ENCODE assay signal across 14 cellular contexts in genomic region chr2:101921319-101921960, GRCh38.
A peak's percentile ranks its signal among the peaks of the same experiment; 100 is the strongest.
DNase-seq lines count a peak whose midpoint lies in the region; ATAC-seq lines count a peak whose summit lies in the region.
"Had no signal": no experiment of that assay in that cellular context is flagged by ENCODE, and none has a peak within 500 bp of the region (broad histone marks: within the 10 kb centered on the region; RNA-seq: fewer than 3 reads in every experiment).

No MANE protein-coding gene starts in this region.

- H3K4me3 Mint-ChIP-seq in stimulated activated naive CD8-positive, alpha-beta T cell treated with anti-CD3 and anti-CD28 coated beads, Interleukin-15, amount 100 ng/mL, for 72 hours = no peak overlapping the region
- H3K4me3 Mint-ChIP-seq: activated naive CD4-positive, alpha-beta T cell treated with anti-CD3 and anti-CD28 coated beads, Interleukin-2, amount 10 ng/mL, durations not matched to agents 7 days and 5 days had no signal

- peak; percentile 46 for ATAC-seq in stimulated activated naive CD8-positive, alpha-beta T cell treated with anti-CD3 and anti-CD28 coated beads, Interleukin-15, Interleukin-2, amounts not matched to agents 100 U/mL and 50 U/mL, for 24 hours
- no peak for ATAC-seq in stimulated activated naive CD8-positive, alpha-beta T cell treated with anti-CD3 and anti-CD28 coated beads, Interleukin-15, amount 100 ng/mL, for 72 hours
- ATAC-seq in left colon (peak; percentile 36), HG03045 (IDR thresholded peaks at IDR 0.05; ENCODE audit: unreplicated experiment) (no peak)

- peaks cover 26 to 35% of the 10 kb centered on the region in 2 donors for H3K9me3 Mint-ChIP-seq in stimulated activated naive CD8-positive, alpha-beta T cell treated with anti-CD3 and anti-CD28 coated beads, Interleukin-15, amount 100 ng/mL, for 72 hours

- intact Hi-C loops in left colon (cut with DNase I, micrococcal nuclease) = no loop called here

- H3K27me3 Mint-ChIP-seq in stimulated activated naive CD8-positive, alpha-beta T cell treated with anti-CD3 and anti-CD28 coated beads, Interleukin-15, amount 100 ng/mL, for 72 hours = peaks cover 7% of the 10 kb centered on the region

- DNase-seq in stimulated activated naive CD8-positive, alpha-beta T cell treated with anti-CD3 and anti-CD28 coated beads, Interleukin-15, Interleukin-2, amounts not matched to agents 100 U/mL and 50 U/mL, for 24 hours = no peak
- DNase-seq in stimulated activated naive CD8-positive, alpha-beta T cell treated with anti-CD3 and anti-CD28 coated beads, Interleukin-15, amount 100 ng/mL, for 72 hours = no peak
- peak; percentile 98 for DNase-seq in SIG-M5 treated with dmso at 0.1 percent for 504 hours (lab: John Stamatoyannopoulos, UW; ENCODE audit: unreplicated experiment)
- DNase-seq in left colon = no peak
- no peak for DNase-seq in NAMALWA (ENCODE audit: low spot score)
- DNase-seq in dedifferentiated amniotic fluid mesenchymal stem cell (ENCODE audit: extremely low spot score) = no peak
- no peak for DNase-seq in activated naive CD4-positive, alpha-beta T cell treated with anti-CD3 and anti-CD28 coated beads, Interleukin-2, amount 50 U/mL, for 16 hours
- DNase-seq: ACHN; activated naive CD4-positive, alpha-beta T cell treated with anti-CD3 and anti-CD28 coated beads, Interleukin-2, amount 10 ng/mL, durations not matched to agents 7 days and 5 days; Calu3; NCI-H187; stimulated activated CD4-positive, alpha-beta T cell treated with anti-CD3 and anti-CD28 coated beads, Interleukin-15, amount 100 ng/mL, for 24 hours; thyroid gland had no signal

- H3K27ac Mint-ChIP-seq in stimulated activated naive CD8-positive, alpha-beta T cell treated with anti-CD3 and anti-CD28 coated beads, Interleukin-15, amount 100 ng/mL, for 72 hours = no peak overlapping the region
- H3K27ac Mint-ChIP-seq: activated naive CD4-positive, alpha-beta T cell treated with anti-CD3 and anti-CD28 coated beads, Interleukin-2, amount 10 ng/mL, durations not matched to agents 7 days and 5 days had no signal

- H3K4me1 Mint-ChIP-seq in stimulated activated naive CD8-positive, alpha-beta T cell treated with anti-CD3 and anti-CD28 coated beads, Interleukin-15, amount 100 ng/mL, for 72 hours = no peaks in the 10 kb centered on the region
- H3K4me1 Mint-ChIP-seq: activated naive CD4-positive, alpha-beta T cell treated with anti-CD3 and anti-CD28 coated beads, Interleukin-2, amount 10 ng/mL, durations not matched to agents 7 days and 5 days had no signal

Comparison
In these comparisons a context has a peak if more than half of its experiments do, and no peak if none do; other contexts are left out.
1. ATAC-seq: peak in stimulated activated naive CD8-positive, alpha-beta T cell treated with anti-CD3 and anti-CD28 coated beads, Interleukin-15, Interleukin-2, amounts not matched to agents 100 U/mL and 50 U/mL, for 24 hours (single experiment) and left colon (single experiment); none in stimulated activated naive CD8-positive, alpha-beta T cell treated with anti-CD3 and anti-CD28 coated beads, Interleukin-15, amount 100 ng/mL, for 72 hours (single experiment) and HG03045 (single experiment).